In the genomic region with DNA sequence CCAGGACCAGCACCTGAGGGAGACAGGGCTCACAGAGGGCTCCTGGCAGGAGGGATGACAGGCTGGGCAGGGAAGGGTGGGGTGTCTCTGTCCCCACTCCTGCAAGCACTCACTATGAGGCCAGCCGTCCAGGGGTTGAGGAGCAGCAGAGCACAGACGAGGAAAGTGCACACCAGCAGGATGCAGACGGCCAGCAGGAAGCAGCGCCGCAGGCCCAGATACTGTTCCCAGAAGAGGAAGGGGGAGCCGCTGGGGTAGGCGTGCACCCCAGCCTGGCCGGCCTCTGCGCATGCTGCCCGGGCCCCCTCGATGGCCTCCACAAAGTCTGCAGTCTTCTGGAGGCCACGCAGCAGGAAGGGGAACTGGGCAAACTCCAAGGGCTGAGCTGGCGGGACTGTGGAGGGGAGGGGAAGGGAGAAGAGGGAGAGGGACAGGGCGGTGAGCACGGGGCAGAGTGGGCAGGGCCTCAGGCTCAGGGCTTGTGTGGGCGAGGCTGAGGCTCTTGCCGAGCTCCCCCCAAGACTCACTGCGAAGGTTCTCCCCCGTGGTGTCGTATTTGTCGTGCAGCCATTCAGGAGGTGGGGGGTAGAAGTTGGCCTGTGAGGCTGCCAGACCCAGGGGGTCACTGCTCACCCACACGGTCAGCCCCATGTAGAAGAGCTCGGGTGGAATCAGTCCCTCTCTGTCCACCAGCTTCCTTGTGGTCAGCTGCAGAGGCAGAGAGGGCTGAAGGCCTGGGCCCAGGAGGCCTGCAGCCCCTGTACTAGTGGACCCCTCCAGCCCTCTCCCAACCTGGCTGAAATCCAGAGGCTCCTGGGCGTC, we compare ENCODE assay signal across 1 cellular context.
TF ChIP-seq lines count a peak whose summit lies in the region.

No MANE protein-coding gene starts in this region.

TF ChIP-seq in HepG2, 621 proteins besides CTCF, POLR2A, EP300 and RAD21 (continued from another document and continues in another):
- TF ChIP-seq, protein P1, sequence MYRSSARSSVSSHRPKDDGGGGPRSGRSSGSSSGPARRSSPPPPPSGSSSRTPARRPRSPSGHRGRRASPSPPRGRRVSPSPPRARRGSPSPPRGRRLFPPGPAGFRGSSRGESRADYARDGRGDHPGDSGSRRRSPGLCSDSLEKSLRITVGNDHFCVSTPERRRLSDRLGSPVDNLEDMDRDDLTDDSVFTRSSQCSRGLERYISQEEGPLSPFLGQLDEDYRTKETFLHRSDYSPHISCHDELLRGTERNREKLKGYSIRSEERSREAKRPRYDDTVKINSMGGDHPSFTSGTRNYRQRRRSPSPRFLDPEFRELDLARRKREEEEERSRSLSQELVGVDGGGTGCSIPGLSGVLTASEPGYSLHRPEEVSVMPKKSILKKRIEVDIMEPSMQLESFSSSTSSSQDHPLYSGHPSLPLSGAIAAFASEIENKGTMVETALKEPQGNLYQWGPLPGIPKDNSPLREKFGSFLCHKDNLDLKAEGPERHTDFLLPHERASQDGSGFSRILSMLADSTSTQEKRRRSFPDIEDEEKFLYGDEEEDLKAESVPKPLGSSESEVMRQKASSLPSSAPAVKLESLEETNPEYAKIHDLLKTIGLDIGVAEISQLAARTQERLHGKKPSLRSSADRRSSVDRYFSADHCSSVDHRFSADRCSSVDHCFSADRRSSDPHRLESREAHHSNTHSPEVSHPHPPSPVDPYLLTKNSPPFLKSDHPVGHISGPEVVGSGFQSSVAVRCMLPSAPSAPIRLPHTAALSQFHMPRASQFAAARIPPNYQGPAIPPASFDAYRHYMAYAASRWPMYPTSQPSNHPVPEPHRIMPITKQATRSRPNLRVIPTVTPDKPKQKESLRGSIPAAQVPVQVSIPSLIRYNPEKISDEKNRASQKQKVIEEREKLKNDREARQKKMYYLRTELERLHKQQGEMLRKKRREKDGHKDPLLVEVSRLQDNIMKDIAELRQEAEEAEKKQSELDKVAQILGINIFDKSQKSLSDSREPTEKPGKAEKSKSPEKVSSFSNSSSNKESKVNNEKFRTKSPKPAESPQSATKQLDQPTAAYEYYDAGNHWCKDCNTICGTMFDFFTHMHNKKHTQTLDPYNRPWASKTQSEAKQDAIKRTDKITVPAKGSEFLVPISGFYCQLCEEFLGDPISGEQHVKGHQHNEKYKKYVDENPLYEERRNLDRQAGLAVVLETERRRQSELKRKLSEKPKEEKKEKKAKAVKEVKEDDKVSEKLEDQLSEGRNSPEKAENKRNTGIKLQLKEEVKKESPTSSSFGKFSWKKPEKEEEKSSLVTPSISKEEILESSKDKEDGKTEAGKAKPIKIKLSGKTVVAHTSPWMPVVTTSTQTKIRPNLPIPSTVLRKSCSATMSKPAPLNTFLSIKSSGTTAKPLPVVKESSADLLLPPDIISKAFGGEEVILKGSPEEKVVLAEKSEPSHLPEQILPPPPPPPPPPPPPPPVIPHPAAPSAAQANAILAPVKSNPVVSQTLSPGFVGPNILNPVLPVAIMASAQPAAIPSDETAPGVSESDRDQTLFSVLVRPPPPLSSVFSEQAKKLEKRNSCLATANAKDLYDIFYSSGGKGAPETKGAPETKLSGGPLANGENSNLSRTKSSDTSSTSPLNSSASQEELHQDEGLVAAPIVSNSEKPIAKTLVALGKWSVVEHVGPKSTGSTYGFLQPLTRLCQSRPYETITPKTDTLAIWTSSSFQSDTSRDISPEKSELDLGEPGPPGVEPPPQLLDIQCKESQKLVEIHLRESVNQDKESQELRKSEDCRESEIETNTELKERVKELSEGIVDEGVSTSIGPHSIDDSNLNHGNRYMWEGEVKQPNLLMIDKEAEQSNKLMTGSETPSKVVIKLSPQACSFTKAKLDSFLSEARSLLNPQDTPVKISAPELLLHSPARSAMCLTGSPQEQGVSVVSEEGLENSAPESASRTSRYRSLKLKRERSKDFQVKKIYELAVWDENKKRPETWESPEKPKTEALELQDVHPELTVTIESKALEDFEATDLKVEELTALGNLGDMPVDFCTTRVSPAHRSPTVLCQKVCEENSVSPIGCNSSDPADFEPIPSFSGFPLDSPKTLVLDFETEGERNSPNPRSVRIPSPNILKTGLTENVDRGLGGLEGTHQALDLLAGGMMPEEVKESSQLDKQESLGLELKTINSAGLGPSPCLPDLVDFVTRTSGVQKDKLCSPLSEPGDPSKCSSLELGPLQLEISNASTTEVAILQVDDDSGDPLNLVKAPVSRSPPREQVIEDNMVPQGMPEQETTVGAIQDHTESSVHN (CRISPR knock-in tag; IDR thresholded peaks at IDR 0.05), result no peak
- TF ChIP-seq, protein P2, sequence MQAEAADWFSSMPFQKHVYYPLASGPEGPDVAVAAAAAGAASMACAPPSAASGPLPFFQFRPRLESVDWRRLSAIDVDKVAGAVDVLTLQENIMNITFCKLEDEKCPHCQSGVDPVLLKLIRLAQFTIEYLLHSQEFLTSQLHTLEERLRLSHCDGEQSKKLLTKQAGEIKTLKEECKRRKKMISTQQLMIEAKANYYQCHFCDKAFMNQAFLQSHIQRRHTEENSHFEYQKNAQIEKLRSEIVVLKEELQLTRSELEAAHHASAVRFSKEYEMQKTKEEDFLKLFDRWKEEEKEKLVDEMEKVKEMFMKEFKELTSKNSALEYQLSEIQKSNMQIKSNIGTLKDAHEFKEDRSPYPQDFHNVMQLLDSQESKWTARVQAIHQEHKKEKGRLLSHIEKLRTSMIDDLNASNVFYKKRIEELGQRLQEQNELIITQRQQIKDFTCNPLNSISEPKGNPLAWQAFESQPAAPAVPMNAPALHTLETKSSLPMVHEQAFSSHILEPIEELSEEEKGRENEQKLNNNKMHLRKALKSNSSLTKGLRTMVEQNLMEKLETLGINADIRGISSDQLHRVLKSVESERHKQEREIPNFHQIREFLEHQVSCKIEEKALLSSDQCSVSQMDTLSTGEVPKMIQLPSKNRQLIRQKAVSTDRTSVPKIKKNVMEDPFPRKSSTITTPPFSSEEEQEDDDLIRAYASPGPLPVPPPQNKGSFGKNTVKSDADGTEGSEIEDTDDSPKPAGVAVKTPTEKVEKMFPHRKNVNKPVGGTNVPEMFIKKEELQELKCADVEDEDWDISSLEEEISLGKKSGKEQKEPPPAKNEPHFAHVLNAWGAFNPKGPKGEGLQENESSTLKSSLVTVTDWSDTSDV (CRISPR knock-in tag; IDR thresholded peaks at IDR 0.05), result no peak
- TF ChIP-seq, protein P3, sequence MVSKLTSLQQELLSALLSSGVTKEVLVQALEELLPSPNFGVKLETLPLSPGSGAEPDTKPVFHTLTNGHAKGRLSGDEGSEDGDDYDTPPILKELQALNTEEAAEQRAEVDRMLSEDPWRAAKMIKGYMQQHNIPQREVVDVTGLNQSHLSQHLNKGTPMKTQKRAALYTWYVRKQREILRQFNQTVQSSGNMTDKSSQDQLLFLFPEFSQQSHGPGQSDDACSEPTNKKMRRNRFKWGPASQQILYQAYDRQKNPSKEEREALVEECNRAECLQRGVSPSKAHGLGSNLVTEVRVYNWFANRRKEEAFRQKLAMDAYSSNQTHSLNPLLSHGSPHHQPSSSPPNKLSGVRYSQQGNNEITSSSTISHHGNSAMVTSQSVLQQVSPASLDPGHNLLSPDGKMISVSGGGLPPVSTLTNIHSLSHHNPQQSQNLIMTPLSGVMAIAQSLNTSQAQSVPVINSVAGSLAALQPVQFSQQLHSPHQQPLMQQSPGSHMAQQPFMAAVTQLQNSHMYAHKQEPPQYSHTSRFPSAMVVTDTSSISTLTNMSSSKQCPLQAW (CRISPR knock-in tag; IDR thresholded peaks at IDR 0.05), result no peak
- peak; percentile 85 for TF ChIP-seq ZFX (CRISPR knock-in tag; IDR thresholded peaks at IDR 0.05; ENCODE audit: low read depth)
- TF ChIP-seq ZHX2 (IDR thresholded peaks at IDR 0.05; ENCODE audit: low read depth), result no peak
- no peak for TF ChIP-seq ZHX2 (CRISPR knock-in tag; IDR thresholded peaks at IDR 0.05; ENCODE audit: borderline replicate concordance)
- TF ChIP-seq ZNF607 (CRISPR knock-in tag; IDR thresholded peaks at IDR 0.05; ENCODE audit: borderline replicate concordance), result no peak
- no peak for TF ChIP-seq ZNF282 (IDR thresholded peaks at IDR 0.05; ENCODE audit: partially characterized antibody)
- no peak for TF ChIP-seq ZNF572 (CRISPR knock-in tag; IDR thresholded peaks at IDR 0.05)
- no peak for TF ChIP-seq ZXDC (CRISPR knock-in tag; IDR thresholded peaks at IDR 0.05)
- no peak for TF ChIP-seq ZNF180 (CRISPR knock-in tag; IDR thresholded peaks at IDR 0.05; ENCODE audit: borderline replicate concordance, low read depth)
- TF ChIP-seq ZNF136 (CRISPR knock-in tag; IDR thresholded peaks at IDR 0.05; ENCODE audit: low read depth), result peak; percentile 60; the same call in 1 of the 2 replicates
- no peak for TF ChIP-seq PBX2 (CRISPR knock-in tag; IDR thresholded peaks at IDR 0.05)
- TF ChIP-seq PRDM4 (CRISPR knock-in tag; IDR thresholded peaks at IDR 0.05; ENCODE audit: borderline replicate concordance), result no peak
- TF ChIP-seq ZNF431 (CRISPR knock-in tag; IDR thresholded peaks at IDR 0.05; ENCODE audit: borderline replicate concordance, low read depth), result no peak; the same call in 1 of the 2 replicates
